Comparison of ENCODE assay signal across 16 cellular contexts in genomic region chr7:24881622-24882021, GRCh38.
DNase-seq lines count a peak whose midpoint lies in the region; ATAC-seq, FAIRE-seq and TF ChIP-seq lines count a peak whose summit lies in the region.
"Had no signal": no experiment of that assay in that cellular context is flagged by ENCODE, and none has a peak within 500 bp of the region (broad histone marks: within the 10 kb centered on the region; RNA-seq: fewer than 3 reads in every experiment).

No MANE protein-coding gene starts in this region.

- TF ChIP-seq POLR2A in HepG2 (IDR thresholded peaks at IDR 0.05; ENCODE audit: insufficient read depth in 1 of 2, low read depth in 2 of 2, low read length in 2 of 2) (no peak), right lobe of liver (IDR thresholded peaks at IDR 0.05) (no peak)

- H4K20me1 ChIP-seq in HepG2 (ENCODE audit: insufficient read depth, low read length): no peaks in the 10 kb centered on the region

- WGBS in HepG2 (ENCODE audit: low lambda C conversion rate): 86% methylated on average over 3 of the region's 4 CpGs
- WGBS in right lobe of liver (ENCODE audit: insufficient coverage, low coverage, low lambda C conversion rate, missing lambda C conversion rate): 70% methylated on average over 3 of the region's 4 CpGs

- H3K9ac ChIP-seq in HepG2 (ENCODE audit: insufficient read depth, low read depth, low read length): no peak overlapping the region

- peak; percentile 70 for FAIRE-seq in HepG2 (lab: Jason Lieb, UNC)
- FAIRE-seq: GM12892 had no signal

- peaks cover 0 to 6% of the 10 kb centered on the region in 2 experiments; a peak in 4 of 5 replicates for H3K36me3 ChIP-seq in HepG2 (replicated peaks in 1 of 2; ENCODE audit: control insufficient read depth in 1 of 2, insufficient read depth in 2 of 2, low read length in 2 of 2)
- H3K36me3 ChIP-seq in right lobe of liver: no peaks in the 10 kb centered on the region
- no peaks in the 10 kb centered on the region for H3K36me3 ChIP-seq in Panc1 (ENCODE audit: control insufficient read depth, insufficient read depth, low read length)
- H3K36me3 ChIP-seq in ascending aorta: no peaks in the 10 kb centered on the region
- H3K36me3 ChIP-seq: heart right ventricle had no signal

- H3K79me2 ChIP-seq in HepG2 (ENCODE audit: insufficient read depth, low read length): no peaks in the 10 kb centered on the region

- DNase-seq in HepG2 (ENCODE audit: low spot score) (peak; percentile 50), right lobe of liver (no peak), Panc1 (ENCODE audit: low read depth, low spot score) (no peak), chondrocyte (ENCODE audit: low spot score) (no peak), type B pancreatic cell (ENCODE audit: extremely low spot score, unreplicated experiment) (no peak), AG20443 (ENCODE audit: low spot score) (no peak), ascending aorta (ENCODE audit: low spot score in 2 of 2) (no peak), H4 (ENCODE audit: low spot score) (no peak)
- DNase-seq: activated CD4-positive, alpha-beta T cell treated with anti-CD3 and anti-CD28 coated beads, Interleukin-2, amount 50 U/mL, for 1 hour; activated effector memory CD4-positive, alpha-beta T cell treated with Interleukin-2 at 50 U/mL for 16 hours; heart right ventricle; left colon; naive B cell; stimulated activated CD4-positive, alpha-beta T cell treated with anti-CD3 and anti-CD28 coated beads, Interleukin-2, amount 100 ng/mL, for 24 hours had no signal

- no peak overlapping the region for H3K4me2 ChIP-seq in HepG2 (ENCODE audit: low read depth, low read length)

- H3K27me3 ChIP-seq in HepG2 (ENCODE audit: control insufficient read depth in 1 of 2, insufficient read depth in 2 of 2, low read length in 2 of 2) (no peaks in the 10 kb centered on the region), right lobe of liver (no peaks in the 10 kb centered on the region), Panc1 (ENCODE audit: control insufficient read depth, insufficient read depth, low read length) (no peaks in the 10 kb centered on the region), ascending aorta (no peaks in the 10 kb centered on the region)
- H3K27me3 ChIP-seq: heart right ventricle had no signal

- intact Hi-C loops in HepG2 (cut with micrococcal nuclease; ENCODE audit: unreplicated experiment): loop anchor here (1.0 to 5.0 kb wide), 3 partner anchors 61 to 211 kb away; no protein-coding TSS in a partner anchor
- intact Hi-C loops in right lobe of liver (cut with DNase I): no loop called here
- intact Hi-C loops in Panc1 (cut with micrococcal nuclease; ENCODE audit: unreplicated experiment): no loop called here
- intact Hi-C loops in ascending aorta (cut with DNase I): no loop called here

- H3K9me3 ChIP-seq in HepG2 (ENCODE audit: low read length) (no peaks in the 10 kb centered on the region), right lobe of liver (no peaks in the 10 kb centered on the region), Panc1 (ENCODE audit: control insufficient read depth, insufficient read depth, low read depth, low read length) (no peaks in the 10 kb centered on the region), ascending aorta (no peaks in the 10 kb centered on the region)
- H3K9me3 ChIP-seq: heart right ventricle had no signal

- peak; percentile 67 for TF ChIP-seq RAD21 in HepG2 (CRISPR knock-in tag; IDR thresholded peaks at IDR 0.05)

- no peak overlapping the region for H3K4me3 Mint-ChIP-seq in chondrocyte (ENCODE audit: unreplicated experiment)
- H3K4me3 Mint-ChIP-seq in type B pancreatic cell: no peak overlapping the region
- H3K4me3 Mint-ChIP-seq: B cell, naive B cell had no signal

- no peaks in the 10 kb centered on the region for H3K27me3 Mint-ChIP-seq in chondrocyte (ENCODE audit: low read depth)
- H3K27me3 Mint-ChIP-seq in type B pancreatic cell: no peaks in the 10 kb centered on the region
- H3K27me3 Mint-ChIP-seq: B cell, naive B cell had no signal

- H3K9me3 Mint-ChIP-seq in chondrocyte (ENCODE audit: low read depth) (no peaks in the 10 kb centered on the region), type B pancreatic cell (no peaks in the 10 kb centered on the region)
- H3K9me3 Mint-ChIP-seq: naive B cell had no signal

- in situ Hi-C loops in HepG2 (cut with HindIII; ENCODE audit: extremely low pct_ligation_motif_present, low pct_unique_long_range_greater_than_20kb) (loop anchor here (5.0 kb wide), 1 partner anchor 64 kb away; no protein-coding TSS in a partner anchor), Panc1 (cut with HindIII; ENCODE audit: low pct_unique_long_range_greater_than_20kb, low sequenced_read_pairs) (no loop called here)

- peak; percentile 94 for ATAC-seq in HepG2
- no peak for ATAC-seq in right lobe of liver
- ATAC-seq in Panc1: no peak
- ATAC-seq: left colon had no signal

- H3K36me3 Mint-ChIP-seq in chondrocyte (ENCODE audit: low read depth) (no peaks in the 10 kb centered on the region), type B pancreatic cell (no peaks in the 10 kb centered on the region)

- H3K27ac ChIP-seq in HepG2 (ENCODE audit: extremely low read length, insufficient read depth, low read length) (no peak overlapping the region), right lobe of liver (no peak overlapping the region), Panc1 (ENCODE audit: low read length) (no peak overlapping the region), ascending aorta (no peak overlapping the region)
- H3K27ac ChIP-seq: heart right ventricle had no signal

- H3K4me1 ChIP-seq in HepG2 (ENCODE audit: insufficient read depth, low read length): no peaks in the 10 kb centered on the region
- H3K4me1 ChIP-seq in right lobe of liver: no peaks in the 10 kb centered on the region
- no peaks in the 10 kb centered on the region for H3K4me1 ChIP-seq in Panc1 (ENCODE audit: control insufficient read depth, insufficient read depth, low read length)
- H3K4me1 ChIP-seq in ascending aorta: peaks cover 0 to 2% of the 10 kb centered on the region in 2 donors

- H3K27ac Mint-ChIP-seq in chondrocyte (ENCODE audit: unreplicated experiment) (no peak overlapping the region), type B pancreatic cell (no peak overlapping the region)
- H3K27ac Mint-ChIP-seq: B cell had no signal

- CTCF ChIA-PET in HepG2 (lab: Yijun Ruan, JAX; ENCODE audit: low intra/inter-chr PET ratio, low total read pairs): interaction anchor here (0.6 to 2.4 kb wide), 3 partner anchors 61 to 188 kb away, joined by 3 to 19 read pairs (median 18); no protein-coding TSS in a partner anchor
- CTCF ChIA-PET in Panc1 (lab: Charles Lee): interaction anchor here (1.4 kb wide), 1 partner anchor 61 kb away, joined by 5 read pairs; no protein-coding TSS in a partner anchor

- BruUV-seq in HepG2 (replicated peaks; lab: Mats Ljungman, UMichigan) (no TSS peak), Panc1 (replicated peaks; lab: Mats Ljungman, UMichigan) (no TSS peak)

- H2AFZ ChIP-seq in HepG2 (ENCODE audit: low read length): no peak overlapping the region

- TF ChIP-seq EP300 in HepG2 (IDR thresholded peaks at IDR 0.05; ENCODE audit: low read depth in 2 of 2, low read length in 2 of 2) (no peak), HepG2 (CRISPR knock-in tag; IDR thresholded peaks at IDR 0.05; ENCODE audit: borderline replicate concordance) (no peak)

- H3K4me1 Mint-ChIP-seq in chondrocyte (ENCODE audit: low read depth): peaks cover 13% of the 10 kb centered on the region
- peaks cover 25% of the 10 kb centered on the region for H3K4me1 Mint-ChIP-seq in type B pancreatic cell (ENCODE audit: unreplicated experiment)

- peak; percentile 52 for TF ChIP-seq CTCF in HepG2 (CRISPR knock-in tag; IDR thresholded peaks at IDR 0.05)
- TF ChIP-seq CTCF in right lobe of liver (IDR thresholded peaks at IDR 0.05): no peak
- TF ChIP-seq CTCF in Panc1 (IDR thresholded peaks at IDR 0.05): peak; percentile 34
- peak; percentile 20 for TF ChIP-seq CTCF in chondrocyte (IDR thresholded peaks at IDR 0.05)
- TF ChIP-seq CTCF in type B pancreatic cell (conservative IDR thresholded peaks at IDR 0.05): peak; percentile 22
- no peak for TF ChIP-seq CTCF in ascending aorta (IDR thresholded peaks at IDR 0.05)

- POLR2A ChIA-PET in HepG2 (lab: Yijun Ruan, JAX): no interaction called here
- POLR2A ChIA-PET in Panc1 (lab: Charles Lee): no interaction called here

- no peak overlapping the region for H3K4me3 ChIP-seq in HepG2 (replicated peaks in 1 of 3; ENCODE audit: insufficient read depth in 1 of 3, low read depth in 2 of 3, low read length in 3 of 3)
- H3K4me3 ChIP-seq in right lobe of liver: no peak overlapping the region
- no peak overlapping the region for H3K4me3 ChIP-seq in Panc1 (ENCODE audit: low read depth in 2 of 2, low read length in 2 of 2)
- H3K4me3 ChIP-seq in ascending aorta: no peak overlapping the region
- H3K4me3 ChIP-seq: heart right ventricle had no signal

TF ChIP-seq in HepG2, 621 proteins besides CTCF, POLR2A, EP300 and RAD21:
- peak; percentile 75; the same call in 1 of the 2 replicates for TF ChIP-seq ZNF7 (CRISPR knock-in tag; IDR thresholded peaks at IDR 0.05)
- TF ChIP-seq NRL (CRISPR knock-in tag; IDR thresholded peaks at IDR 0.05; ENCODE audit: borderline replicate concordance): no peak
- no peak for TF ChIP-seq CBX2 (IDR thresholded peaks at IDR 0.05; ENCODE audit: low read depth, low read length)
- no peak for TF ChIP-seq CBX2 (CRISPR knock-in tag; IDR thresholded peaks at IDR 0.05; ENCODE audit: low read depth)
- TF ChIP-seq STAG1 (CRISPR knock-in tag; IDR thresholded peaks at IDR 0.05): peak; percentile 60
- TF ChIP-seq TEAD3 (CRISPR knock-in tag; optimal IDR thresholded peaks at IDR 0.05; ENCODE audit: borderline replicate concordance): peak; percentile 75
- TF ChIP-seq SMC3 (IDR thresholded peaks at IDR 0.05; ENCODE audit: low read length): peak; percentile 71

Comparison
In these comparisons a context has a peak if more than half of its experiments do, and no peak if none do; other contexts are left out.
1. CTCF ChIP-seq: peak in HepG2 (single experiment), Panc1 (single experiment), chondrocyte (single experiment) and type B pancreatic cell (single experiment); none in right lobe of liver (0 of 4) and ascending aorta (0 of 3).